Comparison of ENCODE assay signal across 1 cellular context in the genomic region with DNA sequence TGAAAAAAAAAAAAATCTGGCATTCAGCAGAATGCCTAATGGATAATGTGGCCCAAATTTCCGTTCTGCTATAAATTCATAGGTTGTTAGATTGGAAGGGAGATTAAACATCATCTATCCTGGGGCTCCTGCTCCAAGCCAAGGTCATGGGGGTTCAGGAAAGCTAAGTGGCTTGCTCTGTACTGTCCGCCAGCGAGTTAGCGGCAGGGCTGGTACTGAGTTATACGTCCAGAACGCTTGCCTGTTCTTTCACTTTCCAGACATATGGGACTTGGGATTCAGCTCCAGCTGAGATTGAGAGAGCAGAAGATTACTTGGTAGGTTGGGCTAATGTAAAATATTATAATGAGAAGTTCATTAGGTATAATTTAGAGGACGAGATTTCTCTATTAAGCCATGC.
TF ChIP-seq lines count a peak whose summit lies in the region.

No MANE protein-coding gene starts in this region.

TF ChIP-seq in GM12878, 131 proteins besides CTCF, POLR2A, EP300 and RAD21:
- TF ChIP-seq SREBF2 (IDR thresholded peaks at IDR 0.05; ENCODE audit: low read length) (no peak), IKZF1 (conservative IDR thresholded peaks at IDR 0.05) (no peak), MTA3 (IDR thresholded peaks at IDR 0.05; ENCODE audit: borderline replicate concordance, low read length) (no peak), RUNX3 (IDR thresholded peaks at IDR 0.05; ENCODE audit: low read length) (no peak), NFXL1 (IDR thresholded peaks at IDR 0.05; ENCODE audit: borderline replicate concordance) (no peak), JUND (IDR thresholded peaks at IDR 0.05; ENCODE audit: low read depth, low read length) (no peak), RCOR1 (conservative IDR thresholded peaks at IDR 0.05; ENCODE audit: low read depth, low read length) (no peak), CHD2 (IDR thresholded peaks at IDR 0.05; ENCODE audit: borderline replicate concordance, low read depth, low read length) (no peak), SIN3A (IDR thresholded peaks at IDR 0.05; ENCODE audit: low read depth, low read length) (no peak), KLF5 (IDR thresholded peaks at IDR 0.05; ENCODE audit: partially characterized antibody) (no peak), CREM (IDR thresholded peaks at IDR 0.05; ENCODE audit: low read depth) (no peak), PML (IDR thresholded peaks at IDR 0.05; ENCODE audit: low read length) (no peak), NRF1 (conservative IDR thresholded peaks at IDR 0.05; ENCODE audit: low read depth, low read length) (no peak), NBN (IDR thresholded peaks at IDR 0.05) (no peak), TARDBP (IDR thresholded peaks at IDR 0.05; ENCODE audit: borderline replicate concordance) (no peak)
- TF ChIP-seq, protein P1, sequence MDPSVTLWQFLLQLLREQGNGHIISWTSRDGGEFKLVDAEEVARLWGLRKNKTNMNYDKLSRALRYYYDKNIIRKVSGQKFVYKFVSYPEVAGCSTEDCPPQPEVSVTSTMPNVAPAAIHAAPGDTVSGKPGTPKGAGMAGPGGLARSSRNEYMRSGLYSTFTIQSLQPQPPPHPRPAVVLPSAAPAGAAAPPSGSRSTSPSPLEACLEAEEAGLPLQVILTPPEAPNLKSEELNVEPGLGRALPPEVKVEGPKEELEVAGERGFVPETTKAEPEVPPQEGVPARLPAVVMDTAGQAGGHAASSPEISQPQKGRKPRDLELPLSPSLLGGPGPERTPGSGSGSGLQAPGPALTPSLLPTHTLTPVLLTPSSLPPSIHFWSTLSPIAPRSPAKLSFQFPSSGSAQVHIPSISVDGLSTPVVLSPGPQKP (IDR thresholded peaks at IDR 0.05; ENCODE audit: low read depth, low read length), result no peak
- TF ChIP-seq, protein P2, sequence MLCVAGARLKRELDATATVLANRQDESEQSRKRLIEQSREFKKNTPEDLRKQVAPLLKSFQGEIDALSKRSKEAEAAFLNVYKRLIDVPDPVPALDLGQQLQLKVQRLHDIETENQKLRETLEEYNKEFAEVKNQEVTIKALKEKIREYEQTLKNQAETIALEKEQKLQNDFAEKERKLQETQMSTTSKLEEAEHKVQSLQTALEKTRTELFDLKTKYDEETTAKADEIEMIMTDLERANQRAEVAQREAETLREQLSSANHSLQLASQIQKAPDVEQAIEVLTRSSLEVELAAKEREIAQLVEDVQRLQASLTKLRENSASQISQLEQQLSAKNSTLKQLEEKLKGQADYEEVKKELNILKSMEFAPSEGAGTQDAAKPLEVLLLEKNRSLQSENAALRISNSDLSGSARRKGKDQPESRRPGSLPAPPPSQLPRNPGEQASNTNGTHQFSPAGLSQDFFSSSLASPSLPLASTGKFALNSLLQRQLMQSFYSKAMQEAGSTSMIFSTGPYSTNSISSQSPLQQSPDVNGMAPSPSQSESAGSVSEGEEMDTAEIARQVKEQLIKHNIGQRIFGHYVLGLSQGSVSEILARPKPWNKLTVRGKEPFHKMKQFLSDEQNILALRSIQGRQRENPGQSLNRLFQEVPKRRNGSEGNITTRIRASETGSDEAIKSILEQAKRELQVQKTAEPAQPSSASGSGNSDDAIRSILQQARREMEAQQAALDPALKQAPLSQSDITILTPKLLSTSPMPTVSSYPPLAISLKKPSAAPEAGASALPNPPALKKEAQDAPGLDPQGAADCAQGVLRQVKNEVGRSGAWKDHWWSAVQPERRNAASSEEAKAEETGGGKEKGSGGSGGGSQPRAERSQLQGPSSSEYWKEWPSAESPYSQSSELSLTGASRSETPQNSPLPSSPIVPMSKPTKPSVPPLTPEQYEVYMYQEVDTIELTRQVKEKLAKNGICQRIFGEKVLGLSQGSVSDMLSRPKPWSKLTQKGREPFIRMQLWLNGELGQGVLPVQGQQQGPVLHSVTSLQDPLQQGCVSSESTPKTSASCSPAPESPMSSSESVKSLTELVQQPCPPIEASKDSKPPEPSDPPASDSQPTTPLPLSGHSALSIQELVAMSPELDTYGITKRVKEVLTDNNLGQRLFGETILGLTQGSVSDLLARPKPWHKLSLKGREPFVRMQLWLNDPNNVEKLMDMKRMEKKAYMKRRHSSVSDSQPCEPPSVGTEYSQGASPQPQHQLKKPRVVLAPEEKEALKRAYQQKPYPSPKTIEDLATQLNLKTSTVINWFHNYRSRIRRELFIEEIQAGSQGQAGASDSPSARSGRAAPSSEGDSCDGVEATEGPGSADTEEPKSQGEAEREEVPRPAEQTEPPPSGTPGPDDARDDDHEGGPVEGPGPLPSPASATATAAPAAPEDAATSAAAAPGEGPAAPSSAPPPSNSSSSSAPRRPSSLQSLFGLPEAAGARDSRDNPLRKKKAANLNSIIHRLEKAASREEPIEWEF (IDR thresholded peaks at IDR 0.05; ENCODE audit: insufficient replicate concordance, low read depth, low read length), result no peak
- TF ChIP-seq, protein P3, sequence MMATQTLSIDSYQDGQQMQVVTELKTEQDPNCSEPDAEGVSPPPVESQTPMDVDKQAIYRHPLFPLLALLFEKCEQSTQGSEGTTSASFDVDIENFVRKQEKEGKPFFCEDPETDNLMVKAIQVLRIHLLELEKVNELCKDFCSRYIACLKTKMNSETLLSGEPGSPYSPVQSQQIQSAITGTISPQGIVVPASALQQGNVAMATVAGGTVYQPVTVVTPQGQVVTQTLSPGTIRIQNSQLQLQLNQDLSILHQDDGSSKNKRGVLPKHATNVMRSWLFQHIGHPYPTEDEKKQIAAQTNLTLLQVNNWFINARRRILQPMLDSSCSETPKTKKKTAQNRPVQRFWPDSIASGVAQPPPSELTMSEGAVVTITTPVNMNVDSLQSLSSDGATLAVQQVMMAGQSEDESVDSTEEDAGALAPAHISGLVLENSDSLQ (IDR thresholded peaks at IDR 0.05), result no peak
